In genomic region chr18:8241731-8242130, GRCh38 we compare ENCODE assay signal across 32 cellular contexts.
"Had no signal": no experiment of that assay in that cellular context is flagged by ENCODE, and none has a peak within 500 bp of the region (broad histone marks: within the 10 kb centered on the region; RNA-seq: fewer than 3 reads in every experiment).

No MANE protein-coding gene starts in this region.

- H3K27me3 ChIP-seq: SJCRH30 had no signal

- H3K4me3 ChIP-seq: SJCRH30 had no signal

- H3K9me3 ChIP-seq: SJCRH30 had no signal

- DNase-seq: activated B cell treated with CpG ODN at 0.5 μM for 24 hours; activated CD4-positive, alpha-beta memory T cell treated with anti-CD3 and anti-CD28 coated beads for 36 hours; activated CD4-positive, alpha-beta T cell treated with anti-CD3 and anti-CD28 coated beads for 4 hours; activated CD4-positive, alpha-beta T cell treated with anti-CD3 and anti-CD28 coated beads, Interleukin-2, amount 50 U/mL, for 1 hour; activated CD4-positive, CD25-positive, alpha-beta regulatory T cell treated with anti-CD3 and anti-CD28 coated beads, Interleukin-2, amount 50 U/mL, for 72 hours; activated CD8-positive, alpha-beta memory T cell treated with anti-CD3 and anti-CD28 coated beads, Interleukin-2, amount 50 U/mL, for 4 hours; activated gamma-delta T cell treated with Interleukin-2 at 50 U/mL for 16 hours; activated naive CD4-positive, alpha-beta T cell treated with anti-CD3 and anti-CD28 coated beads for 36 hours; activated naive CD8-positive, alpha-beta T cell treated with anti-CD3 and anti-CD28 coated beads, Interleukin-2, amount 50 U/mL, for 24 hours; activated T-cell treated with anti-CD3 and anti-CD28 coated beads for 4 hours; activated T-cell treated with anti-CD3 and anti-CD28 coated beads, Interleukin-2, amount 50 U/mL, for 4 hours; anterior cingulate cortex; NCI-H1092 treated with DMSO at 0.1 percent for 48 hours; NCI-H1694; NCI-H1930; NCI-H2081 treated with DMSO at 0.1 percent for 48 hours; NCI-H226; NCI-H446 treated with DMSO at 0.1 percent for 48 hours; NCI-H524; NCI-H774; SHP77; SJCRH30; SW 1271; T-helper 1 cell; T-helper 2 cell; T-helper 9 cell had no signal

- H3K27ac Mint-ChIP-seq: activated B cell treated with CpG ODN at 0.5 μM for 24 hours; activated CD4-positive, alpha-beta memory T cell treated with anti-CD3 and anti-CD28 coated beads for 36 hours; activated naive CD4-positive, alpha-beta T cell treated with anti-CD3 and anti-CD28 coated beads for 36 hours; activated naive CD8-positive, alpha-beta T cell; activated naive CD8-positive, alpha-beta T cell treated with anti-CD3 and anti-CD28 coated beads, Interleukin-2, amount 50 U/mL, for 24 hours; activated T-helper 1 cell treated with anti-CD3 and anti-CD28 coated beads, Interleukin-12 subunit alpha, Interleukin-12 subunit beta, Interleukin-2, Interleukin-4 antibody, amounts not matched to agents 30 ng/mL and 10 ng/mL and 1 ng/mL, durations not matched to agents 14 hours and 24 hours and 36 hours had no signal

- H3K27ac ChIP-seq: SJCRH30, VCaP had no signal

- H3K4me1 ChIP-seq: SJCRH30 had no signal

- ATAC-seq: activated naive CD8-positive, alpha-beta T cell treated with anti-CD3 and anti-CD28 coated beads, Interleukin-2, amount 50 U/mL, for 24 hours; activated T-cell treated with anti-CD3 and anti-CD28 coated beads, Interleukin-2, amount 50 U/mL, for 4 hours; Panc1 had no signal

- H3K4me1 Mint-ChIP-seq: activated B cell treated with CpG ODN at 0.5 μM for 24 hours; activated naive CD8-positive, alpha-beta T cell treated with anti-CD3 and anti-CD28 coated beads, Interleukin-2, amount 50 U/mL, for 24 hours had no signal

- H3K36me3 ChIP-seq: SJCRH30 had no signal

- H3K36me3 Mint-ChIP-seq: activated CD4-positive, alpha-beta memory T cell treated with anti-CD3 and anti-CD28 coated beads for 36 hours; activated naive CD8-positive, alpha-beta T cell had no signal

- H3K27me3 Mint-ChIP-seq: activated CD4-positive, alpha-beta memory T cell treated with anti-CD3 and anti-CD28 coated beads for 36 hours; activated naive CD8-positive, alpha-beta T cell; activated naive CD8-positive, alpha-beta T cell treated with anti-CD3 and anti-CD28 coated beads, Interleukin-2, amount 50 U/mL, for 24 hours; brain; central memory CD8-positive, alpha-beta T cell had no signal

- H3K9me3 Mint-ChIP-seq: activated naive CD8-positive, alpha-beta T cell treated with anti-CD3 and anti-CD28 coated beads, Interleukin-2, amount 50 U/mL, for 24 hours; activated T-helper 1 cell treated with anti-CD3 and anti-CD28 coated beads, Interleukin-12 subunit alpha, Interleukin-12 subunit beta, Interleukin-2, Interleukin-4 antibody, amounts not matched to agents 30 ng/mL and 10 ng/mL and 1 ng/mL, durations not matched to agents 14 hours and 24 hours and 36 hours; central memory CD8-positive, alpha-beta T cell had no signal

- H3K4me3 Mint-ChIP-seq: activated B cell treated with CpG ODN at 0.5 μM for 24 hours; activated CD4-positive, alpha-beta memory T cell treated with anti-CD3 and anti-CD28 coated beads for 36 hours; activated naive CD4-positive, alpha-beta T cell treated with anti-CD3 and anti-CD28 coated beads for 36 hours; activated naive CD8-positive, alpha-beta T cell; activated naive CD8-positive, alpha-beta T cell treated with anti-CD3 and anti-CD28 coated beads, Interleukin-2, amount 50 U/mL, for 24 hours; activated T-cell treated with anti-CD3 and anti-CD28 coated beads, Interleukin-2, amount 50 U/mL, for 4 hours; activated T-helper 1 cell treated with anti-CD3 and anti-CD28 coated beads, Interleukin-12 subunit alpha, Interleukin-12 subunit beta, Interleukin-2, Interleukin-4 antibody, amounts not matched to agents 30 ng/mL and 10 ng/mL and 1 ng/mL, durations not matched to agents 14 hours and 24 hours and 36 hours; brain; central memory CD8-positive, alpha-beta T cell had no signal
